ENCODE assay signal across 24 cellular contexts in the genomic region with DNA sequence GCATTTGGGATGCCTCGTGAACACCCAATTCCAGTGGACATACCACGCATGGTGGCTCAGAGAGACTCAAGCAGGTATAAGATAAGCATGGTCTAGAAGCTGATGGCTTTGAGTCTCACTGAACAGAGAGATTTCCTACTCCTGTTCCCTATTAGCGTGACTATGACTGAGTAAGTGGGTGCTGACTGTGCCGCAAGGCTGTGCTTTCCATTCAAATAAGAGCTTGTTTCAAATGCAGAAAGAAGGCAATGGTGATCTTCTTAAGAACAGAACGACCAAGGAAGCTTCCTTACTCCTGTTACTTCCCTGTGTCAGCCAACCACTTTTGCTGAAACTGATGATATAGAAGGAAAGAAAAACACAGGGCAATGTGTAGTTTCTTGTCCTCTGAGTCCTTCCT.
"Had no signal": no experiment of that assay in that cellular context is flagged by ENCODE, and none has a peak within 500 bp of the region (broad histone marks: within the 10 kb centered on the region; RNA-seq: fewer than 3 reads in every experiment).

No MANE protein-coding gene starts in this region.

- H3K4me3 ChIP-seq: ovary, psoas muscle, skin epidermis, spleen, suprapubic skin, transverse colon, upper lobe of right lung, uterus had no signal

- H3K36me3 Mint-ChIP-seq: stimulated activated naive B cell treated with anti-CD40 and anti-IgM and Interleukin-4, amounts not matched to agents 10 μg/mL and 1 μg/mL and 100 μg/mL, for 72 hours had no signal

- H3K4me1 Mint-ChIP-seq: naive thymus-derived CD8-positive, alpha-beta T cell; stimulated activated naive B cell treated with anti-CD40 and anti-IgM and Interleukin-4, amounts not matched to agents 10 μg/mL and 1 μg/mL and 100 μg/mL, for 72 hours had no signal

- H3K4me3 Mint-ChIP-seq: effector memory CD8-positive, alpha-beta T cell; naive thymus-derived CD8-positive, alpha-beta T cell; stimulated activated naive B cell treated with anti-CD40 and anti-IgM and Interleukin-4, amounts not matched to agents 10 μg/mL and 1 μg/mL and 100 μg/mL, for 72 hours; stimulated activated naive CD8-positive, alpha-beta T cell treated with anti-CD3 and anti-CD28 coated beads, Interleukin-15, Interleukin-2, amounts not matched to agents 100 ng/mL and 50 ng/mL, for 24 hours had no signal

- ATAC-seq: effector memory CD8-positive, alpha-beta T cell; left lobe of liver; naive thymus-derived CD8-positive, alpha-beta T cell; psoas muscle; right cardiac atrium; stimulated activated naive B cell treated with anti-CD40 and anti-IgM and Interleukin-4, amounts not matched to agents 10 μg/mL and 1 μg/mL and 100 μg/mL, for 72 hours; upper lobe of right lung had no signal

- FAIRE-seq: endometrium, frontal cortex, kidney had no signal

- H3K27ac ChIP-seq: ovary, psoas muscle, skin epidermis, spleen, suprapubic skin, transverse colon, upper lobe of right lung, uterus had no signal

- H3K27ac Mint-ChIP-seq: effector memory CD8-positive, alpha-beta T cell; naive thymus-derived CD8-positive, alpha-beta T cell; stimulated activated naive B cell treated with anti-CD40 and anti-IgM and Interleukin-4, amounts not matched to agents 10 μg/mL and 1 μg/mL and 100 μg/mL, for 72 hours; stimulated activated naive CD8-positive, alpha-beta T cell treated with anti-CD3 and anti-CD28 coated beads, Interleukin-15, Interleukin-2, amounts not matched to agents 100 ng/mL and 50 ng/mL, for 24 hours had no signal

- H3K4me1 ChIP-seq: transverse colon, uterus had no signal

- H3K36me3 ChIP-seq: ovary, spleen, suprapubic skin, transverse colon, upper lobe of right lung, uterus had no signal

- H3K27me3 ChIP-seq: ovary, spleen, suprapubic skin, transverse colon, upper lobe of right lung, uterus had no signal

- DNase-seq: cortex of kidney; effector memory CD8-positive, alpha-beta T cell; erythroblast; head of caudate nucleus; kidney; naive thymus-derived CD8-positive, alpha-beta T cell; nephron progenitor cell; occipital lobe; ovary; posterior cingulate gyrus; psoas muscle; right cardiac atrium; spleen; stimulated activated CD4-positive, alpha-beta T cell treated with anti-CD3 and anti-CD28 coated beads, Interleukin-4, amount 100 ng/mL, for 4 hours; stimulated activated naive B cell treated with anti-CD40 and anti-IgM and Interleukin-4, amounts not matched to agents 10 μg/mL and 1 μg/mL and 100 μg/mL, for 72 hours; transverse colon; upper lobe of right lung; uterus had no signal

- H3K9me3 ChIP-seq: ovary, psoas muscle, suprapubic skin, transverse colon, upper lobe of right lung, uterus had no signal
